ENCODE assay signal across 1 cellular context in genomic region chr1:47940321-47940720, GRCh38.
TF ChIP-seq lines count a peak whose summit lies in the region.

No MANE protein-coding gene starts in this region.

TF ChIP-seq in HEK293, 187 proteins besides CTCF, POLR2A, EP300 and RAD21 (continued from another document):
- TF ChIP-seq ATF2 (tag by site-specific recombination; IDR thresholded peaks at IDR 0.05; ENCODE audit: low read depth) = no peak
